ENCODE assay signal across 12 cellular contexts in genomic region chr12:108567974-108568652, GRCh38. TPM values are rescaled to one million over a fixed set of nuclear protein-coding genes. Genes with fewer than 3 reads are reported as not detected.
DNase-seq lines count a peak whose midpoint lies in the region; ATAC-seq and FAIRE-seq lines count a peak whose summit lies in the region.
"Had no signal": no experiment of that assay in that cellular context is flagged by ENCODE, and none has a peak within 500 bp of the region (broad histone marks: within the 10 kb centered on the region; RNA-seq: fewer than 3 reads in every experiment).

No MANE protein-coding gene starts in this region.

- H3K4me1 Mint-ChIP-seq in activated naive CD8-positive, alpha-beta T cell (ENCODE audit: low read depth): peaks cover 83% of the 10 kb centered on the region

- ATAC-seq in GM18909 (IDR thresholded peaks at IDR 0.05; ENCODE audit: poor library complexity, unreplicated experiment): no peak
- ATAC-seq: gastrocnemius medialis had no signal

- H3K4me2 ChIP-seq in BLaER1: peak overlapping the region; percentile 76

- H3K27ac Mint-ChIP-seq in activated naive CD8-positive, alpha-beta T cell: peak overlapping the region; percentile 94

- peaks cover 8% of the 10 kb centered on the region for H3K36me3 Mint-ChIP-seq in activated naive CD8-positive, alpha-beta T cell

- H3K27ac ChIP-seq in BLaER1: peak overlapping the region; percentile 44; the same call in 1 of the 2 replicates

- H3K9me3 ChIP-seq in BLaER1: no peaks in the 10 kb centered on the region
- H3K9me3 ChIP-seq: gastrocnemius medialis had no signal

- H3K27me3 ChIP-seq in BLaER1: no peaks in the 10 kb centered on the region
- H3K27me3 ChIP-seq: gastrocnemius medialis had no signal

- H3K36me3 ChIP-seq in BLaER1: peaks cover 47% of the 10 kb centered on the region

- peak; percentile 91 for FAIRE-seq in GM18507 (lab: Jason Lieb, UNC)

- H4K20me1 ChIP-seq in BLaER1: peaks cover 15% of the 10 kb centered on the region; the same call in 1 of the 2 replicates

- H3K9me3 Mint-ChIP-seq in activated naive CD8-positive, alpha-beta T cell (ENCODE audit: low read depth): no peaks in the 10 kb centered on the region

- peak overlapping the region; percentile 42; the same call in 1 of the 2 replicates for H3K9ac ChIP-seq in BLaER1

- H3K4me3 Mint-ChIP-seq in activated naive CD8-positive, alpha-beta T cell: peak overlapping the region; percentile 82

- no peaks in the 10 kb centered on the region for H3K27me3 Mint-ChIP-seq in activated naive CD8-positive, alpha-beta T cell

- DNase-seq in GM18507 (ENCODE audit: extremely low spot score, insufficient read length, low read depth) (no peak), lung microvascular endothelial cell (ENCODE audit: low read depth in 2 of 2) (peak; percentile 27 to 32), LoVo (ENCODE audit: low spot score) (no peak), NCI-H1436 (lab: John Stamatoyannopoulos, UW) (no peak), UCSD-AML1 (lab: John Stamatoyannopoulos, UW; ENCODE audit: unreplicated experiment) (no peak)
- DNase-seq: EL, gastrocnemius medialis, NCI-H2081 treated with DMSO at 0.1 percent for 48 hours, nucleus accumbens had no signal

- no peak overlapping the region for H3K4me3 ChIP-seq in BLaER1
- H3K4me3 ChIP-seq: gastrocnemius medialis had no signal

- H3K4me1 ChIP-seq in BLaER1: peaks cover 89% of the 10 kb centered on the region

RNA-seq across cellular contexts. Expression of gene ISCU, which starts 5.7 kb away (rescaled TPM):
- total RNA-seq in lung microvascular endothelial cell: 66.3 and 77.0 TPM in 2 replicates

RNA-seq across cellular contexts. Expression of gene SART3, which starts 7.1 kb away (rescaled TPM):
- total RNA-seq in lung microvascular endothelial cell: 41.0 and 84.1 TPM in 2 replicates

RNA-seq across cellular contexts. Expression of gene TMEM119, which starts 29.8 kb away (rescaled TPM):
- total RNA-seq in lung microvascular endothelial cell: not detected in 2 replicates

RNA-seq across cellular contexts. Expression of gene FICD, which starts 53.0 kb away (rescaled TPM):
- total RNA-seq in lung microvascular endothelial cell: 4.1 and 4.8 TPM in 2 replicates

Comparison
In these comparisons a context has a peak if more than half of its experiments do, and no peak if none do; other contexts are left out.
1. DNase-seq: peak in lung microvascular endothelial cell (2 of 2); none in GM18507 (single experiment), LoVo (single experiment), NCI-H1436 (single experiment) and UCSD-AML1 (single experiment).